Comparison of ENCODE assay signal across 12 cellular contexts in genomic region chr18:7921938-7922587, GRCh38.
DNase-seq lines count a peak whose midpoint lies in the region; ATAC-seq, FAIRE-seq and TF ChIP-seq lines count a peak whose summit lies in the region.
"Had no signal": no experiment of that assay in that cellular context is flagged by ENCODE, and none has a peak within 500 bp of the region (broad histone marks: within the 10 kb centered on the region; RNA-seq: fewer than 3 reads in every experiment).

No MANE protein-coding gene starts in this region.

- H3K4me3 ChIP-seq in RWPE2 (ENCODE audit: severe bottlenecking) (no peak overlapping the region), fibroblast of lung (replicated peaks in 1 of 4; ENCODE audit: control extremely low read depth in 1 of 4, insufficient read depth in 1 of 4, low read depth in 3 of 4, low read length in 4 of 4) (no peak overlapping the region), pancreas (no peak overlapping the region), mucosa of descending colon (no peak overlapping the region)
- H3K4me3 ChIP-seq: cardiac muscle cell, spleen had no signal

- WGBS in pancreas, 2 donors = 34 to 51% methylated on average over 3 of the region's 3 CpGs

- DNase-seq in DMS53 (lab: John Stamatoyannopoulos, UW) (peak; percentile 94), RWPE2 (ENCODE audit: low spot score) (no peak), fibroblast of lung (ENCODE audit: low read depth in 2 of 2) (peak; percentile 73 to 80), pancreas (peak in 2 of 6 donors; percentile 17 to 36), mucosa of descending colon (no peak), NCI-H1092 (lab: John Stamatoyannopoulos, UW) (no peak)
- DNase-seq in stimulated activated CD4-positive, alpha-beta T cell treated with anti-CD3 and anti-CD28 coated beads, Interleukin-4, amount 100 ng/mL, for 24 hours = no peak
- DNase-seq: naive thymus-derived CD4-positive, alpha-beta T cell; NCI-H146; spleen had no signal

- TF ChIP-seq CTCF in RWPE2 (IDR thresholded peaks at IDR 0.05; ENCODE audit: poor library complexity, severe bottlenecking) = no peak
- no peak for TF ChIP-seq CTCF in fibroblast of lung (conservative IDR thresholded peaks at IDR 0.05 in 1 of 2, IDR thresholded peaks at IDR 0.05 in 1 of 2; ENCODE audit: low read depth in 1 of 2, low read length in 2 of 2)
- no peak for TF ChIP-seq CTCF in pancreas (IDR thresholded peaks at IDR 0.05)
- no peak for TF ChIP-seq CTCF in mucosa of descending colon (IDR thresholded peaks at IDR 0.05)

- H3K4me2 ChIP-seq in fibroblast of lung (ENCODE audit: extremely low read depth, insufficient read depth, low read length) = peak overlapping the region; percentile 56

- ATAC-seq in RWPE2 (ENCODE audit: low read depth) (peak; percentile 71), pancreas (peak; percentile 67 to 84 (median 78)), mucosa of descending colon (no peak), GM18868 (IDR thresholded peaks at IDR 0.05; ENCODE audit: unreplicated experiment) (no peak)
- ATAC-seq: naive thymus-derived CD4-positive, alpha-beta T cell had no signal

- H2AFZ ChIP-seq in fibroblast of lung (ENCODE audit: low read length) = peak overlapping the region; percentile 23

- H3K9me3 ChIP-seq in RWPE2 (ENCODE audit: severe bottlenecking) = peaks cover 6% of the 10 kb centered on the region
- no peaks in the 10 kb centered on the region for H3K9me3 ChIP-seq in fibroblast of lung (ENCODE audit: control insufficient read depth, insufficient read depth, low read depth, low read length)
- no peaks in the 10 kb centered on the region for H3K9me3 ChIP-seq in pancreas
- no peaks in the 10 kb centered on the region for H3K9me3 ChIP-seq in mucosa of descending colon

- peak overlapping the region; percentile 97 for H3K27ac ChIP-seq in RWPE2 (ENCODE audit: poor library complexity, severe bottlenecking)
- peak overlapping the region; percentile 62 for H3K27ac ChIP-seq in fibroblast of lung (ENCODE audit: insufficient read depth, low read length)
- peak overlapping the region in 2 of 4 donors; percentile 45 to 77 for H3K27ac ChIP-seq in pancreas
- H3K27ac ChIP-seq: spleen had no signal

- H3K27me3 ChIP-seq in RWPE2 (ENCODE audit: insufficient read depth, poor library complexity, severe bottlenecking) (no peaks in the 10 kb centered on the region), fibroblast of lung (ENCODE audit: control insufficient read depth, insufficient read depth, low read length) (no peaks in the 10 kb centered on the region), pancreas (no peaks in the 10 kb centered on the region)
- H3K27me3 ChIP-seq: cardiac muscle cell, spleen had no signal

- FAIRE-seq in pancreas (lab: Jason Lieb, UNC) = no peak

- H3K4me1 ChIP-seq in RWPE2 (ENCODE audit: insufficient read depth, poor library complexity, severe bottlenecking) = peaks cover 32% of the 10 kb centered on the region
- peaks cover 10% of the 10 kb centered on the region for H3K4me1 ChIP-seq in fibroblast of lung (ENCODE audit: control insufficient read depth, extremely low read depth, insufficient read depth, low read length)
- H3K4me1 ChIP-seq in pancreas = peaks cover 0 to 26% (median 17%) of the 10 kb centered on the region in 3 donors
- no peaks in the 10 kb centered on the region for H3K4me1 ChIP-seq in mucosa of descending colon (ENCODE audit: low read depth)
- H3K4me1 ChIP-seq: spleen had no signal

- H3K36me3 ChIP-seq in RWPE2 (ENCODE audit: low read depth) (peaks cover 10% of the 10 kb centered on the region; the same call in 1 of the 2 replicates), fibroblast of lung (ENCODE audit: control insufficient read depth, insufficient read depth, low read length) (no peaks in the 10 kb centered on the region), pancreas (no peaks in the 10 kb centered on the region), mucosa of descending colon (ENCODE audit: low read depth) (no peaks in the 10 kb centered on the region)
- H3K36me3 ChIP-seq: cardiac muscle cell, spleen had no signal

- intact Hi-C loops in pancreas (cut with DNase I) (no loop called here), mucosa of descending colon (cut with DNase I, micrococcal nuclease) (no loop called here)

- H3K9ac ChIP-seq in fibroblast of lung (ENCODE audit: insufficient read depth, low read length) = no peak overlapping the region

- H3K79me2 ChIP-seq in fibroblast of lung (ENCODE audit: control insufficient read depth, insufficient read depth, low read length) = no peaks in the 10 kb centered on the region

- no peaks in the 10 kb centered on the region for H4K20me1 ChIP-seq in fibroblast of lung (ENCODE audit: control insufficient read depth, extremely low read depth, insufficient read depth, low read length)

Comparison
In these comparisons a context has a peak if more than half of its experiments do, and no peak if none do; other contexts are left out.
1. DNase-seq: peak in DMS53 (single experiment) and fibroblast of lung (2 of 2); none in RWPE2 (single experiment), mucosa of descending colon (0 of 3), NCI-H1092 (single experiment) and stimulated activated CD4-positive, alpha-beta T cell treated with anti-CD3 and anti-CD28 coated beads, Interleukin-4, amount 100 ng/mL, for 24 hours (single experiment).
2. ATAC-seq: peak in RWPE2 (single experiment) and pancreas (4 of 4); none in mucosa of descending colon (single experiment) and GM18868 (single experiment).